In the genomic region with DNA sequence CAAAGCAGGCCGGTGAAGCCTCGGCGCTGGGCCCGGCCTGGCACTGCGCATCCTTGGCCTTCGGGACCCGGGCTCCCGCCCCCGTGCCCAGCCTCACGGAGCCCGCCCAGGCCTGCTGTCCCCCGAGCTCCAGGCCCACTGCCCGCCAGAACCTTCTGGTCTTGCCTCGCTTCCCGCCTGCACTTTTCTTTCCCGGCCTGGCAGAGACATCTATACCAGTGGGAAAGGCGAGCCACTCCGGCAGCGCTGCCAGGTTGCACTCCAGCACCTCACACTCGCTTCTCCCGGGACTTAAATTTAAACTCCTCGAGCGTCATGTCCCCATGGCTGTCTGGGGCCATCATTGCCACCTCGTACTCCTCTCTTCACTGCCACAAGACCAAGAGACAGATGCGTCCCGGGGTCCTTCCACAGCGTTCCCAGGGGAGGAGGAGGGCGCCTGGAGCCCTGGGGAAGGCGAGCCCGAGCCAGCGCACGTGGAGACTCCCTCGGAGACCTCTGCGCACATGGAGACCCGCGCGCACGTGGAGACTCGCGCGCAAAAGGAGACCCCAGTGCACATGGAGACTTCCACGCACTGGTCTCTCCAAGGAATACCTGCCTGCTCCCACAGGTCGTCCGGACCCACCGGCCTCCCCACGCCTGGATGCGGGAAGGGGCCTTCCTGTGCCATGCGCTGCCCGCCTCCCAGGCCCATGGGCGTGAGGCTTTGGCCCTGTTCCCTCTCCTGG, we compare ENCODE assay signal across 21 cellular contexts.
"Had no signal": no experiment of that assay in that cellular context is flagged by ENCODE, and none has a peak within 500 bp of the region (broad histone marks: within the 10 kb centered on the region; RNA-seq: fewer than 3 reads in every experiment).

No MANE protein-coding gene starts in this region.

- DNase-seq: activated CD4-positive, alpha-beta T cell treated with anti-CD3 and anti-CD28 coated beads for 4 hours; activated CD4-positive, alpha-beta T cell treated with anti-CD3 and anti-CD28 coated beads, Interleukin-2, amount 50 U/mL, for 48 hours; activated CD4-positive, CD25-positive, alpha-beta regulatory T cell; activated naive CD4-positive, alpha-beta T cell; activated naive CD8-positive, alpha-beta T cell treated with anti-CD3 and anti-CD28 coated beads, Interleukin-2, amount 10 ng/mL, durations not matched to agents 7 days and 5 days; amniotic stem cell; cortex of kidney; hypothalamus; mesenchymal stem cell; nephron progenitor cell; nucleus accumbens; stimulated activated CD4-positive, alpha-beta T cell treated with anti-CD3 and anti-CD28 coated beads, Interleukin-4, amount 100 ng/mL, for 4 hours; SW 1271; T-helper 17 cell had no signal

- ATAC-seq: gastroesophageal sphincter, mucosa of descending colon, T-helper 17 cell had no signal

- H3K9me3 Mint-ChIP-seq: activated naive CD8-positive, alpha-beta T cell treated with anti-CD3 and anti-CD28 coated beads, Interleukin-2, amount 10 ng/mL, durations not matched to agents 7 days and 5 days; nephron progenitor cell; stimulated activated naive CD8-positive, alpha-beta T cell treated with anti-CD3 and anti-CD28 coated beads, Interleukin-15, Interleukin-2, amounts not matched to agents 100 ng/mL and 50 ng/mL, for 24 hours had no signal

- H3K36me3 ChIP-seq: breast epithelium, gastroesophageal sphincter, tibial artery, vagina had no signal

- H3K9me3 ChIP-seq: gastroesophageal sphincter, mucosa of descending colon, tibial artery, vagina had no signal

- H3K27ac Mint-ChIP-seq: activated naive CD8-positive, alpha-beta T cell treated with anti-CD3 and anti-CD28 coated beads, Interleukin-2, amount 10 ng/mL, durations not matched to agents 7 days and 5 days; stimulated activated naive CD8-positive, alpha-beta T cell treated with anti-CD3 and anti-CD28 coated beads, Interleukin-15, Interleukin-2, amounts not matched to agents 100 ng/mL and 50 ng/mL, for 24 hours; T-helper 17 cell had no signal

- H3K4me1 ChIP-seq: breast epithelium, tibial artery, vagina had no signal

- H3K27me3 ChIP-seq: vagina had no signal

- H3K4me3 ChIP-seq: breast epithelium, gastroesophageal sphincter, mucosa of descending colon, tibial artery, vagina had no signal

- H3K4me1 Mint-ChIP-seq: activated naive CD8-positive, alpha-beta T cell treated with anti-CD3 and anti-CD28 coated beads, Interleukin-2, amount 10 ng/mL, durations not matched to agents 7 days and 5 days; T-helper 17 cell had no signal

- H3K4me3 Mint-ChIP-seq: activated naive CD8-positive, alpha-beta T cell treated with anti-CD3 and anti-CD28 coated beads, Interleukin-2, amount 10 ng/mL, durations not matched to agents 7 days and 5 days; nephron progenitor cell; stimulated activated naive CD8-positive, alpha-beta T cell treated with anti-CD3 and anti-CD28 coated beads, Interleukin-15, Interleukin-2, amounts not matched to agents 100 ng/mL and 50 ng/mL, for 24 hours; T-helper 17 cell had no signal

- H3K36me3 Mint-ChIP-seq: activated naive CD8-positive, alpha-beta T cell treated with anti-CD3 and anti-CD28 coated beads, Interleukin-2, amount 10 ng/mL, durations not matched to agents 7 days and 5 days had no signal

- H3K27ac ChIP-seq: breast epithelium, epithelial cell of prostate, gastroesophageal sphincter, tibial artery, vagina had no signal
